ENCODE assay signal across 16 cellular contexts in the genomic region with DNA sequence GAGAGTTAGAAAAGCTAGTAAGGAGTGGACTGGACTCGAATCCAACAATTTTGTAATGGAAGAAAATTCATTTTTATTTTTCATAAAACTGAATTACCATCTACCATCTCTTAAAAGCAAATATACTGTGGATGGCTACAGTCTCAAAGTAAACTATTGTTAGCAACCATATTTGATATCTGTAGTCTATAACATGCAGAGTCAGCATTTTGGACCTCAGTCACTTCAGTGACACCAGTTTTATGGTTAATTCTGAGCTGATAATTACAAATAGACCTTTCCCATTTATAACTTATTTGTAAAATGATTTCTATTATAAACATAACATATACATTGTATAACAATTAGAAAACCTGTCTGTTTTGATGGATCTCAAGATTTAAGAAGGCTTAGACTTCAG. TPM values are rescaled to one million over a fixed set of nuclear protein-coding genes. Genes with fewer than 3 reads are reported as not detected.
DNase-seq lines count a peak whose midpoint lies in the region; ATAC-seq and TF ChIP-seq lines count a peak whose summit lies in the region.
"Had no signal": no experiment of that assay in that cellular context is flagged by ENCODE, and none has a peak within 500 bp of the region (broad histone marks: within the 10 kb centered on the region; RNA-seq: fewer than 3 reads in every experiment).

No MANE protein-coding gene starts in this region.

- peaks cover 5% of the 10 kb centered on the region for H3K4me1 ChIP-seq in IMR-90 (ENCODE audit: control insufficient read depth, insufficient read depth, low read length)

- peaks cover 3 to 43% of the 10 kb centered on the region in 2 experiments; a peak in 2 of 4 replicates for H3K79me1 ChIP-seq in IMR-90 (ENCODE audit: low read depth in 1 of 2, low read length in 2 of 2)

- no peak overlapping the region for H3K4ac ChIP-seq in IMR-90 (ENCODE audit: low read depth, low read length)

- H3K9me3 ChIP-seq in IMR-90 (ENCODE audit: control insufficient read depth, insufficient read depth, low read length), result no peaks in the 10 kb centered on the region
- H3K9me3 ChIP-seq: HAP-1, neutrophil had no signal

- H3K4me3 Mint-ChIP-seq in activated CD4-positive, alpha-beta T cell treated with anti-CD3 and anti-CD28 coated beads, Interleukin-2, amount 10 ng/mL, durations not matched to agents 24 days and 14 days, result peak overlapping the region; percentile 86
- peak overlapping the region; percentile 59 for H3K4me3 Mint-ChIP-seq in activated naive CD8-positive, alpha-beta T cell treated with anti-CD3 and anti-CD28 coated beads, Interleukin-2, amount 10 ng/mL, durations not matched to agents 7 days and 5 days
- H3K4me3 Mint-ChIP-seq in nephron, result peak overlapping the region; percentile 93 to 97 (median 95)

- no peak overlapping the region for H3K27ac Mint-ChIP-seq in activated CD4-positive, alpha-beta T cell treated with anti-CD3 and anti-CD28 coated beads, Interleukin-2, amount 10 ng/mL, durations not matched to agents 24 days and 14 days
- no peak overlapping the region for H3K27ac Mint-ChIP-seq in activated naive CD8-positive, alpha-beta T cell treated with anti-CD3 and anti-CD28 coated beads, Interleukin-2, amount 10 ng/mL, durations not matched to agents 7 days and 5 days
- H3K27ac Mint-ChIP-seq in nephron, result peak overlapping the region in 2 of 3 experiments; percentile 72 to 95

- no peak overlapping the region for H2AFZ ChIP-seq in IMR-90 (replicated peaks; ENCODE audit: low read length, poor library complexity)

- no peak overlapping the region for H2BK15ac ChIP-seq in IMR-90 (ENCODE audit: low read depth, low read length)

- H4K5ac ChIP-seq in IMR-90 (ENCODE audit: low read depth, low read length), result no peak overlapping the region

- no peak overlapping the region for H3K56ac ChIP-seq in IMR-90 (ENCODE audit: extremely low read depth, insufficient read depth, low read length)

- TF ChIP-seq RAD21 in IMR-90 (IDR thresholded peaks at IDR 0.05; ENCODE audit: low read length), result no peak

- dilution Hi-C loops in IMR-90 (cut with HindIII; ENCODE audit: low sequenced_read_pairs, unreplicated experiment), result no loop called here

- H3K36me3 Mint-ChIP-seq in activated CD4-positive, alpha-beta T cell treated with anti-CD3 and anti-CD28 coated beads, Interleukin-2, amount 10 ng/mL, durations not matched to agents 24 days and 14 days (ENCODE audit: low read depth), result peaks cover 23% of the 10 kb centered on the region
- peaks cover 25% of the 10 kb centered on the region for H3K36me3 Mint-ChIP-seq in activated naive CD8-positive, alpha-beta T cell treated with anti-CD3 and anti-CD28 coated beads, Interleukin-2, amount 10 ng/mL, durations not matched to agents 7 days and 5 days
- H3K36me3 Mint-ChIP-seq in nephron (ENCODE audit: low read depth), result peaks cover 22% of the 10 kb centered on the region

- no peak overlapping the region for H4K8ac ChIP-seq in IMR-90 (ENCODE audit: low read depth in 2 of 2, low read length in 2 of 2)

- no peak for TF ChIP-seq POLR2A in IMR-90 (IDR thresholded peaks at IDR 0.05; ENCODE audit: low read depth, low read length)

- TF ChIP-seq CTCF in IMR-90 (conservative IDR thresholded peaks at IDR 0.05; ENCODE audit: low read depth, low read length), result no peak
- TF ChIP-seq CTCF in nephron (IDR thresholded peaks at IDR 0.05; ENCODE audit: unreplicated experiment in 3 of 3), result no peak

- CTCF ChIA-PET in IMR-90 (lab: Yijun Ruan, JAX), result no interaction called here

- H2BK20ac ChIP-seq in IMR-90 (ENCODE audit: low read depth, low read length), result no peak overlapping the region

- H3K27me3 Mint-ChIP-seq in activated CD4-positive, alpha-beta T cell treated with anti-CD3 and anti-CD28 coated beads, Interleukin-2, amount 10 ng/mL, durations not matched to agents 24 days and 14 days, result peaks cover 4% of the 10 kb centered on the region
- H3K27me3 Mint-ChIP-seq in activated naive CD8-positive, alpha-beta T cell treated with anti-CD3 and anti-CD28 coated beads, Interleukin-2, amount 10 ng/mL, durations not matched to agents 7 days and 5 days, result no peaks in the 10 kb centered on the region
- H3K27me3 Mint-ChIP-seq in nephron (ENCODE audit: low read depth), result no peaks in the 10 kb centered on the region

- H3K23ac ChIP-seq in IMR-90 (ENCODE audit: low read depth, low read length), result no peak overlapping the region

- H3K9ac ChIP-seq in IMR-90 (ENCODE audit: low read depth, low read length), result no peak overlapping the region

- H3K14ac ChIP-seq in IMR-90 (replicated peaks; ENCODE audit: low read depth, low read length), result no peak overlapping the region

- H3K27me3 ChIP-seq in IMR-90 (ENCODE audit: control insufficient read depth, insufficient read depth, low read length), result no peaks in the 10 kb centered on the region

- H3K36me3 ChIP-seq in IMR-90 (ENCODE audit: control insufficient read depth, insufficient read depth, low read length), result peaks cover 2% of the 10 kb centered on the region

- no peak overlapping the region for H2BK5ac ChIP-seq in IMR-90 (ENCODE audit: low read depth, low read length, poor library complexity, severe bottlenecking)

- in situ Hi-C loops in IMR-90 (cut with MboI; ENCODE audit: low sequenced_read_pairs), result loop anchor here (5.0 to 25.0 kb wide), 2 partner anchors 134 to 789 kb away; no protein-coding TSS in a partner anchor

- no peak overlapping the region for H3K4me2 ChIP-seq in IMR-90 (ENCODE audit: low read depth, low read length)

- no peak overlapping the region for H2AK9ac ChIP-seq in IMR-90 (replicated peaks; ENCODE audit: low read depth, low read length, poor library complexity)

- no peak overlapping the region for H4K91ac ChIP-seq in IMR-90 (ENCODE audit: insufficient read depth, low read depth, low read length)

- no peak overlapping the region for H3K18ac ChIP-seq in IMR-90 (ENCODE audit: low read depth, low read length)

- H3K9me3 Mint-ChIP-seq in activated CD4-positive, alpha-beta T cell treated with anti-CD3 and anti-CD28 coated beads, Interleukin-2, amount 10 ng/mL, durations not matched to agents 24 days and 14 days, result no peaks in the 10 kb centered on the region
- no peaks in the 10 kb centered on the region for H3K9me3 Mint-ChIP-seq in activated naive CD8-positive, alpha-beta T cell treated with anti-CD3 and anti-CD28 coated beads, Interleukin-2, amount 10 ng/mL, durations not matched to agents 7 days and 5 days
- H3K9me3 Mint-ChIP-seq in nephron, result no peaks in the 10 kb centered on the region

- intact Hi-C loops in activated CD4-positive, alpha-beta T cell treated with anti-CD3 and anti-CD28 coated beads, Interleukin-2, amount 10 ng/mL, durations not matched to agents 24 days and 14 days (cut with micrococcal nuclease), result no loop called here
- intact Hi-C loops in IMR-90 (cut with micrococcal nuclease), result loop anchor here (10.0 kb wide), 2 partner anchors 306 to 776 kb away; a partner anchor contains a TSS

- H3K27ac ChIP-seq in IMR-90 (ENCODE audit: insufficient read depth, low read length), result no peak overlapping the region
- H3K27ac ChIP-seq: HL-60, neutrophil, skin epidermis had no signal

- peaks cover 16% of the 10 kb centered on the region; the same call in 1 of the 2 replicates for H4K20me1 ChIP-seq in IMR-90 (ENCODE audit: insufficient read depth, low read length)

- no peak overlapping the region for H2BK120ac ChIP-seq in IMR-90 (ENCODE audit: low read depth, low read length)

- WGBS in IMR-90 (ENCODE audit: extremely low coverage in 2 of 2, insufficient read length in 1 of 2), 2 experiments, result no CpG with 5 or more reads among the region's 1 CpG

- no TSS peak for BruUV-seq in IMR-90 (replicated peaks; lab: Mats Ljungman, UMichigan)

- no peak overlapping the region for H2AK5ac ChIP-seq in IMR-90 (ENCODE audit: low read depth, low read length)

- H3K4me3 ChIP-seq in IMR-90 (ENCODE audit: insufficient read depth, low read depth, low read length), result no peak overlapping the region
- H3K4me3 ChIP-seq: skin epidermis had no signal

- ATAC-seq in IMR-90 (ENCODE audit: low read depth) (no peak), HG03354 (IDR thresholded peaks at IDR 0.05; ENCODE audit: poor library complexity, severe bottlenecking, unreplicated experiment) (no peak)
- no peak for ATAC-seq in activated naive CD8-positive, alpha-beta T cell treated with anti-CD3 and anti-CD28 coated beads, Interleukin-2, amount 10 ng/mL, durations not matched to agents 7 days and 5 days (ENCODE audit: low read depth)

- no peaks in the 10 kb centered on the region for H3K9me1 ChIP-seq in IMR-90 (ENCODE audit: insufficient read depth, low read length)

- POLR2A ChIA-PET in IMR-90 (lab: Charles Lee; ENCODE audit: unreplicated experiment), result interaction anchor here (0.7 kb wide), 1 partner anchor 94 kb away, joined by 4 read pairs; no protein-coding TSS in a partner anchor
- POLR2A ChIA-PET in activated naive CD8-positive, alpha-beta T cell treated with anti-CD3 and anti-CD28 coated beads, Interleukin-2, amount 10 ng/mL, durations not matched to agents 7 days and 5 days (lab: Charles Lee), result interaction anchor here (0.6 kb wide), 1 partner anchor 8 kb away, joined by 3 read pairs; no protein-coding TSS in a partner anchor

- peak; percentile 39 for DNase-seq in activated CD4-positive, alpha-beta T cell treated with anti-CD3 and anti-CD28 coated beads, Interleukin-2, amount 10 ng/mL, durations not matched to agents 24 days and 14 days
- no peak for DNase-seq in activated CD4-positive, alpha-beta T cell treated with anti-CD3 and anti-CD28 coated beads for 48 hours
- DNase-seq in IMR-90, result no peak
- DNase-seq in activated naive CD8-positive, alpha-beta T cell treated with anti-CD3 and anti-CD28 coated beads, Interleukin-2, amount 10 ng/mL, durations not matched to agents 7 days and 5 days, result no peak
- DNase-seq in GOT3 (lab: John Stamatoyannopoulos, UW), result no peak
- no peak for DNase-seq in NCI-H2029 (lab: John Stamatoyannopoulos, UW)
- DNase-seq: dermis blood vessel endothelial cell, NCI-H187, NCI-H748 treated with DMSO at 0.1 percent for 48 hours, substantia nigra had no signal

- H3K4me1 Mint-ChIP-seq in activated CD4-positive, alpha-beta T cell treated with anti-CD3 and anti-CD28 coated beads, Interleukin-2, amount 10 ng/mL, durations not matched to agents 24 days and 14 days, result peaks cover 34% of the 10 kb centered on the region
- peaks cover 29% of the 10 kb centered on the region for H3K4me1 Mint-ChIP-seq in activated naive CD8-positive, alpha-beta T cell treated with anti-CD3 and anti-CD28 coated beads, Interleukin-2, amount 10 ng/mL, durations not matched to agents 7 days and 5 days
- peaks cover 23% of the 10 kb centered on the region for H3K4me1 Mint-ChIP-seq in nephron

RNA-seq across cellular contexts. Expression of a gene that starts 2.0 kb away (rescaled TPM):
- total RNA-seq in activated CD4-positive, alpha-beta T cell treated with anti-CD3 and anti-CD28 coated beads, Interleukin-2, amount 10 ng/mL, durations not matched to agents 24 days and 14 days, result 26.4 and 27.4 TPM in 2 replicates
- total RNA-seq in IMR-90 (2012; rRNA removed), result 9.3 and 20.0 TPM in 2 replicates
- polyA plus RNA-seq in IMR-90 (2012; rRNA removed), result 8.1 and 10.7 TPM in 2 replicates
- 2.6 and 3.5 TPM in 2 replicates for polyA plus RNA-seq in IMR-90 (2012; cell fraction: cytosol; rRNA removed)
- 1.7 and 7.4 TPM in 2 replicates for polyA plus RNA-seq in IMR-90 (2012; cell fraction: nucleus; rRNA removed; ENCODE audit: low replicate concordance)
- 10 to 100 TPM; 33.7 to 36.1 TPM for total RNA-seq in activated naive CD8-positive, alpha-beta T cell treated with anti-CD3 and anti-CD28 coated beads, Interleukin-2, amount 10 ng/mL, durations not matched to agents 7 days and 5 days

RNA-seq across cellular contexts. Expression of a gene that starts 53.7 kb away (rescaled TPM):
- total RNA-seq in activated CD4-positive, alpha-beta T cell treated with anti-CD3 and anti-CD28 coated beads, Interleukin-2, amount 10 ng/mL, durations not matched to agents 24 days and 14 days, result 9.9 TPM in 2 replicates
- 8.6 and 17.5 TPM in 2 replicates for total RNA-seq in IMR-90 (2012; rRNA removed)
- polyA plus RNA-seq in IMR-90 (2012; rRNA removed), result 9.7 and 14.4 TPM in 2 replicates
- 1.4 and 2.1 TPM in 2 replicates for polyA plus RNA-seq in IMR-90 (2012; cell fraction: cytosol; rRNA removed)
- 0.73 and 7.0 TPM in 2 replicates for polyA plus RNA-seq in IMR-90 (2012; cell fraction: nucleus; rRNA removed; ENCODE audit: low replicate concordance)
- 10 to 100 TPM; 16.2 to 17.9 TPM for total RNA-seq in activated naive CD8-positive, alpha-beta T cell treated with anti-CD3 and anti-CD28 coated beads, Interleukin-2, amount 10 ng/mL, durations not matched to agents 7 days and 5 days

RNA-seq across cellular contexts. Expression of a gene that starts 53.8 kb away (rescaled TPM):
- total RNA-seq in activated CD4-positive, alpha-beta T cell treated with anti-CD3 and anti-CD28 coated beads, Interleukin-2, amount 10 ng/mL, durations not matched to agents 24 days and 14 days, result not detected in 2 replicates
- total RNA-seq in IMR-90 (2012; rRNA removed), result under 0.01 and 0.28 TPM in 2 replicates
- polyA plus RNA-seq in IMR-90 (2012; rRNA removed), result 0.06 and 0.07 TPM in 2 replicates
- polyA plus RNA-seq in IMR-90 (2012; cell fraction: cytosol; rRNA removed), result 0.04 TPM in 1 of 2 replicates, not detected in the other
- polyA plus RNA-seq in IMR-90 (2012; cell fraction: nucleus; rRNA removed; ENCODE audit: low replicate concordance), result 0.10 TPM in 1 of 2 replicates, not detected in the other
- under 1 TPM in 1 of 2 experiments, not detected in 1; 0.14 TPM for total RNA-seq in activated naive CD8-positive, alpha-beta T cell treated with anti-CD3 and anti-CD28 coated beads, Interleukin-2, amount 10 ng/mL, durations not matched to agents 7 days and 5 days
- total RNA-seq: dermis blood vessel endothelial cell had no signal

Comparison
In these comparisons a context has a peak if more than half of its experiments do, and no peak if none do; other contexts are left out.
1. H3K27ac Mint-ChIP-seq: peak in nephron (2 of 3); none in activated CD4-positive, alpha-beta T cell treated with anti-CD3 and anti-CD28 coated beads, Interleukin-2, amount 10 ng/mL, durations not matched to agents 24 days and 14 days (single experiment) and activated naive CD8-positive, alpha-beta T cell treated with anti-CD3 and anti-CD28 coated beads, Interleukin-2, amount 10 ng/mL, durations not matched to agents 7 days and 5 days (single experiment).
2. Peak in every context shown above with its lines, with median percentiles within 50 percentile points of each other: H3K4me3 Mint-ChIP-seq.